Comparison of ENCODE assay signal across 1 cellular context in genomic region chr14:75063491-75064204, GRCh38.
A peak's percentile ranks its signal among the peaks of the same experiment; 100 is the strongest.
TF ChIP-seq lines count a peak whose summit lies in the region.

TSS of gene ACYP1 (minus strand) at chr14:75064024. CDS start at chr14:75063553, 471 bp downstream.

TF ChIP-seq in HepG2, 621 proteins besides CTCF, POLR2A, EP300 and RAD21 (continued from another document):
- TF ChIP-seq ZNF687 (CRISPR knock-in tag; IDR thresholded peaks at IDR 0.05) = peak; percentile 85
- no peak for TF ChIP-seq ZSCAN30 (CRISPR knock-in tag; IDR thresholded peaks at IDR 0.05)
- TF ChIP-seq CBFB (CRISPR knock-in tag; IDR thresholded peaks at IDR 0.05) = no peak; the same call in 1 of the 2 replicates
- no peak for TF ChIP-seq JUN (CRISPR knock-in tag; IDR thresholded peaks at IDR 0.05)
- peak; percentile 74; the same call in 1 of the 2 replicates for TF ChIP-seq ZNF143 (CRISPR knock-in tag; IDR thresholded peaks at IDR 0.05)
- TF ChIP-seq CENPX (CRISPR knock-in tag; IDR thresholded peaks at IDR 0.05) = no peak
- TF ChIP-seq ZNF788 (CRISPR knock-in tag; IDR thresholded peaks at IDR 0.05; ENCODE audit: borderline replicate concordance) = peak; percentile 70; the same call in 1 of the 2 replicates
- 0 out of 2 replicates have a peak, but pooled peaks have one; percentile 33 for TF ChIP-seq SMAD3 (CRISPR knock-in tag; IDR thresholded peaks at IDR 0.05)
- TF ChIP-seq FOSL1 (CRISPR knock-in tag; IDR thresholded peaks at IDR 0.05; ENCODE audit: borderline replicate concordance) = no peak
- no peak for TF ChIP-seq SRSF1 (optimal IDR thresholded peaks at IDR 0.05; ENCODE audit: low read depth, low read length)
- peak; percentile 63; the same call in 1 of the 2 replicates for TF ChIP-seq ZSCAN31 (CRISPR knock-in tag; IDR thresholded peaks at IDR 0.05; ENCODE audit: low read depth)
- TF ChIP-seq MXD1 (CRISPR knock-in tag; IDR thresholded peaks at IDR 0.05) = no peak
- TF ChIP-seq GMEB1 (CRISPR knock-in tag; IDR thresholded peaks at IDR 0.05; ENCODE audit: borderline replicate concordance) = peak; percentile 69; the same call in 1 of the 2 replicates
- TF ChIP-seq SP1 (IDR thresholded peaks at IDR 0.05) = no peak
- TF ChIP-seq SP1 (CRISPR knock-in tag; IDR thresholded peaks at IDR 0.05) = peak; percentile 68; the same call in 1 of the 2 replicates
- TF ChIP-seq RBM39 (IDR thresholded peaks at IDR 0.05; ENCODE audit: low read depth, low read length, poor library complexity, severe bottlenecking) = peak; percentile 60
- TF ChIP-seq ZBTB25 (CRISPR knock-in tag; IDR thresholded peaks at IDR 0.05) = no peak
- TF ChIP-seq ZMYM4 (CRISPR knock-in tag; IDR thresholded peaks at IDR 0.05) = peak; percentile 57
- TF ChIP-seq ARNTL (CRISPR knock-in tag; IDR thresholded peaks at IDR 0.05) = no peak
- TF ChIP-seq KLF6 (CRISPR knock-in tag; IDR thresholded peaks at IDR 0.05) = 0 out of 2 replicates have a peak, but pooled peaks have one; percentile 34
- TF ChIP-seq SP4 (CRISPR knock-in tag; IDR thresholded peaks at IDR 0.05) = peak; percentile 67; the same call in 1 of the 2 replicates
- TF ChIP-seq ZNF549 (CRISPR knock-in tag; IDR thresholded peaks at IDR 0.05) = no peak
- TF ChIP-seq REST (IDR thresholded peaks at IDR 0.05; ENCODE audit: borderline replicate concordance in 1 of 2, low read depth in 1 of 2, low read length in 2 of 2) = peak in 1 of 2 experiments; percentile 30; a peak in 1 of 4 replicates
- no peak for TF ChIP-seq ATRX (CRISPR knock-in tag; IDR thresholded peaks at IDR 0.05; ENCODE audit: borderline replicate concordance)
- TF ChIP-seq KDM5A (IDR thresholded peaks at IDR 0.05; ENCODE audit: borderline replicate concordance, low read length) = peak; percentile 69; the same call in 1 of the 2 replicates
- peak; percentile 20; the same call in 1 of the 2 replicates for TF ChIP-seq THAP11 (CRISPR knock-in tag; IDR thresholded peaks at IDR 0.05)
- peak; percentile 38; the same call in 1 of the 2 replicates for TF ChIP-seq BCL3 (CRISPR knock-in tag; IDR thresholded peaks at IDR 0.05)
- TF ChIP-seq NRL (CRISPR knock-in tag; IDR thresholded peaks at IDR 0.05; ENCODE audit: borderline replicate concordance) = peak; percentile 53; the same call in 1 of the 2 replicates
- TF ChIP-seq SYNCRIP (IDR thresholded peaks at IDR 0.05; ENCODE audit: insufficient read depth, low read depth, low read length) = no peak
- peak; percentile 94 for TF ChIP-seq TFDP2 (CRISPR knock-in tag; IDR thresholded peaks at IDR 0.05)
- no peak for TF ChIP-seq DBP (CRISPR knock-in tag; IDR thresholded peaks at IDR 0.05; ENCODE audit: not compliant biosample characterization)
- peak; percentile 31; the same call in 1 of the 2 replicates for TF ChIP-seq SP5 (CRISPR knock-in tag; IDR thresholded peaks at IDR 0.05; ENCODE audit: borderline replicate concordance, low read depth)
- no peak for TF ChIP-seq ZBTB3 (CRISPR knock-in tag; IDR thresholded peaks at IDR 0.05; ENCODE audit: borderline replicate concordance, low read depth)
- TF ChIP-seq MEIS2 (CRISPR knock-in tag; IDR thresholded peaks at IDR 0.05) = 0 out of 2 replicates have a peak, but pooled peaks have one; percentile 23
- no peak for TF ChIP-seq NBN (conservative IDR thresholded peaks at IDR 0.05)
- TF ChIP-seq BCL6 (CRISPR knock-in tag; IDR thresholded peaks at IDR 0.05) = 0 out of 2 replicates have a peak, but pooled peaks have one; percentile 17
- TF ChIP-seq GABPA (IDR thresholded peaks at IDR 0.05; ENCODE audit: low read depth, low read length) = peak; percentile 58
- peak; percentile 83 for TF ChIP-seq GABPA (CRISPR knock-in tag; IDR thresholded peaks at IDR 0.05; ENCODE audit: low read depth)
- no peak for TF ChIP-seq RBAK (CRISPR knock-in tag; IDR thresholded peaks at IDR 0.05)
- TF ChIP-seq ZBTB1 (CRISPR knock-in tag; IDR thresholded peaks at IDR 0.05; ENCODE audit: borderline replicate concordance) = no peak
- TF ChIP-seq SIN3A (IDR thresholded peaks at IDR 0.05; ENCODE audit: borderline replicate concordance, low read depth, low read length) = peak; percentile 59; the same call in 1 of the 2 replicates
- TF ChIP-seq HMGXB4 (CRISPR knock-in tag; IDR thresholded peaks at IDR 0.05; ENCODE audit: borderline replicate concordance in 1 of 2, low read depth in 1 of 2) = peak; percentile 20 to 36; a peak in 1 of 4 replicates
- TF ChIP-seq MXD3 (CRISPR knock-in tag; IDR thresholded peaks at IDR 0.05) = peak; percentile 33; the same call in 1 of the 2 replicates
- TF ChIP-seq ELF1 (CRISPR knock-in tag; IDR thresholded peaks at IDR 0.05) = peak; percentile 85
- peak; percentile 83 for TF ChIP-seq ZBTB7B (CRISPR knock-in tag; IDR thresholded peaks at IDR 0.05)
TF ChIP-seq in HepG2: peak in this region for 103.
